In genomic region chr2:47907097-47907781, GRCh38 we compare ENCODE assay signal across 1 cellular context.
TF ChIP-seq lines count a peak whose summit lies in the region.

No MANE protein-coding gene starts in this region.

TF ChIP-seq in K562, 482 proteins besides CTCF, POLR2A, EP300 and RAD21 (continued from another document and continues in another):
- TF ChIP-seq ZNF318 (IDR thresholded peaks at IDR 0.05; ENCODE audit: borderline replicate concordance in 1 of 2, low read depth in 1 of 2) (no peak), NFIC (IDR thresholded peaks at IDR 0.05) (no peak), EZH2 (IDR thresholded peaks at IDR 0.05; ENCODE audit: borderline replicate concordance, low read depth, low read length) (no peak), NR2C1 (IDR thresholded peaks at IDR 0.05) (no peak), NR2C1 (tag; IDR thresholded peaks at IDR 0.05) (0 out of 2 replicates have a peak, but pooled peaks have one; percentile 30), ZKSCAN3 (CRISPR knock-in tag; IDR thresholded peaks at IDR 0.05) (no peak), TCFL5 (CRISPR knock-in tag; conservative IDR thresholded peaks at IDR 0.05) (no peak), NR2F6 (CRISPR knock-in tag; IDR thresholded peaks at IDR 0.05) (no peak), CSDE1 (IDR thresholded peaks at IDR 0.05) (no peak), CHD1 (IDR thresholded peaks at IDR 0.05; ENCODE audit: low read length) (no peak), SMARCA5 (IDR thresholded peaks at IDR 0.05) (no peak), NR2C2 (CRISPR knock-in tag; IDR thresholded peaks at IDR 0.05) (no peak), NR2C2 (tag; IDR thresholded peaks at IDR 0.05) (peak; percentile 69), ZNF134 (CRISPR knock-in tag; conservative IDR thresholded peaks at IDR 0.05) (no peak), ZNF398 (CRISPR knock-in tag; IDR thresholded peaks at IDR 0.05) (no peak), ZKSCAN8 (CRISPR knock-in tag; IDR thresholded peaks at IDR 0.05) (0 out of 2 replicates have a peak, but pooled peaks have one; percentile 65), ADNP (tag; IDR thresholded peaks at IDR 0.05) (peak; percentile 48; the same call in 1 of the 2 replicates), XRCC5 (IDR thresholded peaks at IDR 0.05; ENCODE audit: low read depth, low read length) (no peak), PTRF (tag; IDR thresholded peaks at IDR 0.05) (no peak), ARID4B (CRISPR knock-in tag; IDR thresholded peaks at IDR 0.05) (no peak), FOXA1 (IDR thresholded peaks at IDR 0.05; ENCODE audit: borderline replicate concordance) (no peak), U2AF1 (optimal IDR thresholded peaks at IDR 0.05; ENCODE audit: low read depth, low read length) (no peak), ZNF780A (CRISPR knock-in tag; IDR thresholded peaks at IDR 0.05) (no peak), FOXM1 (IDR thresholded peaks at IDR 0.05; ENCODE audit: low read depth) (peak; percentile 26; the same call in 1 of the 2 replicates), FOXM1 (CRISPR knock-in tag; IDR thresholded peaks at IDR 0.05; ENCODE audit: low read depth) (no peak), PRPF4 (IDR thresholded peaks at IDR 0.05; ENCODE audit: insufficient read depth, low read depth, low read length, poor library complexity, severe bottlenecking) (no peak), ZNF699 (CRISPR knock-in tag; IDR thresholded peaks at IDR 0.05; ENCODE audit: insufficient replicate concordance) (no peak), THAP7 (CRISPR knock-in tag; IDR thresholded peaks at IDR 0.05) (no peak), NCOA2 (IDR thresholded peaks at IDR 0.05; ENCODE audit: partially characterized antibody in 2 of 2) (peak in 1 of 2 experiments; percentile 80), BMI1 (IDR thresholded peaks at IDR 0.05; ENCODE audit: low read length) (no peak), CHCHD3 (CRISPR knock-in tag; IDR thresholded peaks at IDR 0.05) (no peak), ILK (tag; IDR thresholded peaks at IDR 0.05; ENCODE audit: borderline replicate concordance, low read depth) (no peak), TRIM24 (IDR thresholded peaks at IDR 0.05) (no peak), RCOR1 (IDR thresholded peaks at IDR 0.05; ENCODE audit: borderline replicate concordance in 1 of 2, low read depth in 2 of 2, low read length in 2 of 2) (peak in 1 of 2 experiments; percentile 28; a peak in 2 of 4 replicates), HNRNPH1 (optimal IDR thresholded peaks at IDR 0.05; ENCODE audit: low read depth, low read length) (no peak), MAZ (CRISPR knock-in tag; conservative IDR thresholded peaks at IDR 0.05 in 1 of 2, IDR thresholded peaks at IDR 0.05 in 1 of 2) (no peak), SMC3 (conservative IDR thresholded peaks at IDR 0.05; ENCODE audit: insufficient read depth, low read depth, low read length) (no peak), ZBTB40 (IDR thresholded peaks at IDR 0.05) (peak; percentile 32; the same call in 1 of the 2 replicates), ZBTB40 (CRISPR knock-in tag; IDR thresholded peaks at IDR 0.05) (no peak)
